ENCODE assay signal across 8 cellular contexts in the genomic region with DNA sequence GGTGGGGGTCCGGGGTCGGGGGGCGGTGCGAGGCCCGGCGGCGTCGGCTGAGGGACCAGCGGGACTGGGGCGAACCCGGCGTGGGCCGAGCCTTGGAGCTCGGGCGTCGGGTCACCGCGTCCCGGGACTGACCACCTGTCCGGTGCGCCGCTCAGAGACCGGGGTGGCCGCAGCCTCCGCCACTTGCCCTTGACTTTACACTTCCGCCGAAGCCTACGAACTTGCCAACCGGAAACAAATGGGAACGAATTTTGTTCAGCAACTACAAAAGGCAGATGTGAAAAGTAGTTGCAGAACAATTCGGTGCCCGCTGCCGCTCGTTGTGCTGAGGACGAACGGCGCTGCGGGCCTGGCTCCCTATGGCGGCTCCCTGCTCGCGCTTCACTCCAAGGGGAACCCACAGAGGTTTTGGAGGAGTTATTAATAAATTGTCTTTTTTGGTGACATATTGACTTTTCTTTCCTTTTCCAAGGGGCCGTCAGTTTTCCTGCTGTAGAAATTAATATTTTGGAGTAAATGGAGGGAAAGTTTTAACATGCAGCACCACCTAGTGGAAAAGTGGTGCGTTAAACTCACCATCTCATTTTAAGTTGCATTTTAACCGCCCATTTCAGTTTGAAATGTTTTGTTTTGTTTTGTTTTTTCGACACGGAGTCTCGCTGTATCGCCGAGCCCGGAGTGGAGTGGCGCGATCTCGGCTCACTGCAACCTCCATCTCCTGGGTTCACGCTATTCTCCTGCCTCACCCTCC. TPM values are rescaled to one million over a fixed set of nuclear protein-coding genes. Genes with fewer than 3 reads are reported as not detected.
DNase-seq lines count a peak whose midpoint lies in the region; ATAC-seq, FAIRE-seq and TF ChIP-seq lines count a peak whose summit lies in the region.

No MANE protein-coding gene starts in this region.

- H3K4me3 Mint-ChIP-seq in glutamatergic neuron (ENCODE audit: unreplicated experiment) (peak overlapping the region; percentile 91), type B pancreatic cell (peak overlapping the region; percentile 98)

- no peaks in the 10 kb centered on the region for H3K9me3 Mint-ChIP-seq in activated naive CD4-positive, alpha-beta T cell treated with anti-CD3 and anti-CD28 coated beads, Interleukin-2, amount 50 U/mL, for 72 hours
- H3K9me3 Mint-ChIP-seq in glutamatergic neuron (ENCODE audit: unreplicated experiment) (peaks cover 7% of the 10 kb centered on the region), type B pancreatic cell (no peaks in the 10 kb centered on the region)

- no peaks in the 10 kb centered on the region for H3K27me3 ChIP-seq in pancreas

- peak overlapping the region; percentile 97 to 98 for H3K27ac Mint-ChIP-seq in activated naive CD4-positive, alpha-beta T cell treated with anti-CD3 and anti-CD28 coated beads, Interleukin-2, amount 50 U/mL, for 72 hours
- peak overlapping the region; percentile 88 for H3K27ac Mint-ChIP-seq in glutamatergic neuron (ENCODE audit: unreplicated experiment)
- peak overlapping the region; percentile 99 for H3K27ac Mint-ChIP-seq in type B pancreatic cell

- TF ChIP-seq CTCF in glutamatergic neuron (IDR thresholded peaks at IDR 0.05; ENCODE audit: partially characterized antibody, unreplicated experiment) (peak; percentile 86), pancreas (IDR thresholded peaks at IDR 0.05) (peak; percentile 51 to 65 (median 56)), type B pancreatic cell (conservative IDR thresholded peaks at IDR 0.05) (peak; percentile 93)

- WGBS in pancreas, 2 donors = 0% methylated on average over 49 to 54 of the region's 54 CpGs

- intact Hi-C loops in pancreas (cut with DNase I) = no loop called here

- H3K4me1 ChIP-seq in pancreas = no peaks in the 10 kb centered on the region

- no peaks in the 10 kb centered on the region for H3K36me3 ChIP-seq in pancreas

- peak overlapping the region; percentile 94 to 98 (median 96) for H3K27ac ChIP-seq in pancreas

- H3K4me1 Mint-ChIP-seq in glutamatergic neuron (ENCODE audit: low read depth, unreplicated experiment) = peaks cover 5% of the 10 kb centered on the region
- peaks cover 8% of the 10 kb centered on the region for H3K4me1 Mint-ChIP-seq in type B pancreatic cell (ENCODE audit: unreplicated experiment)

- H3K36me3 Mint-ChIP-seq in activated naive CD4-positive, alpha-beta T cell treated with anti-CD3 and anti-CD28 coated beads, Interleukin-2, amount 50 U/mL, for 72 hours = peaks cover 0 to 6% of the 10 kb centered on the region in 2 donors
- H3K36me3 Mint-ChIP-seq in glutamatergic neuron (ENCODE audit: unreplicated experiment) = no peaks in the 10 kb centered on the region
- H3K36me3 Mint-ChIP-seq in type B pancreatic cell = peaks cover 7% of the 10 kb centered on the region

- H3K27me3 Mint-ChIP-seq in glutamatergic neuron (ENCODE audit: unreplicated experiment) = peaks cover 8% of the 10 kb centered on the region
- no peaks in the 10 kb centered on the region for H3K27me3 Mint-ChIP-seq in type B pancreatic cell

- no peaks in the 10 kb centered on the region for H3K9me3 ChIP-seq in pancreas

- no peak for FAIRE-seq in pancreas (lab: Jason Lieb, UNC)

- ATAC-seq in GM21825 (IDR thresholded peaks at IDR 0.05; ENCODE audit: unreplicated experiment) (peak; percentile 12), pancreas (peak; percentile 45 to 64 (median 64))
- peak; percentile 17 to 36 for ATAC-seq in activated naive CD4-positive, alpha-beta T cell treated with anti-CD3 and anti-CD28 coated beads, Interleukin-2, amount 50 U/mL, for 72 hours

- peak overlapping the region; percentile 38 to 93 (median 76) for H3K4me3 ChIP-seq in pancreas

- peak; percentile 81 for DNase-seq in ELF-1 (ENCODE audit: low read depth, low spot score)
- DNase-seq in LHCN-M2 (ENCODE audit: low read depth) = peak; percentile 75
- peak; percentile 78 for DNase-seq in SK-N-DZ (ENCODE audit: low spot score)
- peak in 1 of 2 donors; percentile 71 for DNase-seq in activated naive CD4-positive, alpha-beta T cell treated with anti-CD3 and anti-CD28 coated beads, Interleukin-2, amount 50 U/mL, for 72 hours (ENCODE audit: low spot score in 2 of 2)
- no peak for DNase-seq in glutamatergic neuron
- DNase-seq in pancreas = peak in 2 of 6 donors; percentile 42 to 63
- no peak for DNase-seq in type B pancreatic cell (ENCODE audit: extremely low spot score, unreplicated experiment)

RNA-seq across cellular contexts. Expression of gene PCBD2, which starts 0.5 kb away (rescaled TPM):
- total RNA-seq in LHCN-M2 (2014; rRNA removed) (5.5 and 9.1 TPM in 2 replicates), glutamatergic neuron (ENCODE audit: unreplicated experiment) (9.9 TPM), pancreas (1 to 10 TPM; 6.5 to 9.1 (median 7.5) TPM), type B pancreatic cell (ENCODE audit: low replicate concordance) (10.4 and 10.5 TPM in 2 replicates)
- 5.8 TPM for polyA plus RNA-seq in LHCN-M2 (2012)
- 18.8 and 20.8 TPM in 2 replicates for polyA plus RNA-seq in SK-N-DZ (2014; cell fraction: cytosol; rRNA removed)
- polyA plus RNA-seq in SK-N-DZ (2014; cell fraction: nucleus; rRNA removed) = 5.3 and 8.4 TPM in 2 replicates
- total RNA-seq in activated naive CD4-positive, alpha-beta T cell treated with anti-CD3 and anti-CD28 coated beads, Interleukin-2, amount 50 U/mL, for 72 hours = 10 to 100 TPM in 1 of 2 donors, 1 to 10 TPM in 1; 5.7 to 14.1 TPM
- 1 to 10 TPM; 5.0 to 6.0 TPM for polyA plus RNA-seq in pancreas

RNA-seq across cellular contexts. Expression of gene TXNDC15, which starts 31.2 kb away (rescaled TPM):
- total RNA-seq in LHCN-M2 (2014; rRNA removed) = 108 and 126 TPM in 2 replicates
- 63.9 TPM for polyA plus RNA-seq in LHCN-M2 (2012)
- polyA plus RNA-seq in SK-N-DZ (2014; cell fraction: cytosol; rRNA removed) = 50.5 and 56.8 TPM in 2 replicates
- polyA plus RNA-seq in SK-N-DZ (2014; cell fraction: nucleus; rRNA removed) = 20.9 and 23.6 TPM in 2 replicates
- 10 to 100 TPM; 20.1 to 31.8 TPM for total RNA-seq in activated naive CD4-positive, alpha-beta T cell treated with anti-CD3 and anti-CD28 coated beads, Interleukin-2, amount 50 U/mL, for 72 hours
- 57.5 TPM for total RNA-seq in glutamatergic neuron (ENCODE audit: unreplicated experiment)
- total RNA-seq in pancreas = 10 to 100 TPM; 26.2 to 35.1 (median 31.4) TPM
- 10 to 100 TPM; 34.1 to 61.5 TPM for polyA plus RNA-seq in pancreas
- 37.1 and 41.3 TPM in 2 replicates for total RNA-seq in type B pancreatic cell (ENCODE audit: low replicate concordance)

RNA-seq across cellular contexts. Expression of gene C5orf24, which starts 59.7 kb away (rescaled TPM):
- total RNA-seq in LHCN-M2 (2014; rRNA removed) (46.0 and 60.2 TPM in 2 replicates), glutamatergic neuron (ENCODE audit: unreplicated experiment) (43.2 TPM), pancreas (10 to 100 TPM in 5 of 6 donors, 1 to 10 TPM in 1; 7.7 to 17.2 (median 13.8) TPM), type B pancreatic cell (ENCODE audit: low replicate concordance) (43.7 and 62.9 TPM in 2 replicates)
- 17.8 TPM for polyA plus RNA-seq in LHCN-M2 (2012)
- 53.3 and 54.3 TPM in 2 replicates for polyA plus RNA-seq in SK-N-DZ (2014; cell fraction: cytosol; rRNA removed)
- 32.6 and 41.4 TPM in 2 replicates for polyA plus RNA-seq in SK-N-DZ (2014; cell fraction: nucleus; rRNA removed)
- total RNA-seq in activated naive CD4-positive, alpha-beta T cell treated with anti-CD3 and anti-CD28 coated beads, Interleukin-2, amount 50 U/mL, for 72 hours = 10 to 100 TPM; 32.5 to 36.9 TPM
- polyA plus RNA-seq in pancreas = 10 to 100 TPM in 1 of 2 donors, 1 to 10 TPM in 1; 6.0 to 15.9 TPM

Comparison
In these comparisons a context has a peak if more than half of its experiments do, and no peak if none do; other contexts are left out.
1. DNase-seq: peak in ELF-1 (single experiment), LHCN-M2 (single experiment) and SK-N-DZ (single experiment); none in glutamatergic neuron (single experiment) and type B pancreatic cell (single experiment).
2. ATAC-seq: peak in every context shown above with its lines; median percentile 64 in pancreas; 26 in activated naive CD4-positive, alpha-beta T cell treated with anti-CD3 and anti-CD28 coated beads, Interleukin-2, amount 50 U/mL, for 72 hours; 12 in GM21825.
3. Peak in every context shown above with its lines, with median percentiles within 50 percentile points of each other: H3K27ac Mint-ChIP-seq and CTCF ChIP-seq.